Comparison of ENCODE assay signal across 8 cellular contexts in genomic region chr15:51536965-51537574, GRCh38.
A peak's percentile ranks its signal among the peaks of the same experiment; 100 is the strongest.
DNase-seq lines count a peak whose midpoint lies in the region; ATAC-seq and TF ChIP-seq lines count a peak whose summit lies in the region.

No MANE protein-coding gene starts in this region.

- H3K36me3 Mint-ChIP-seq in activated CD4-positive, alpha-beta memory T cell treated with anti-CD3 and anti-CD28 coated beads for 36 hours: peaks cover under 1% of the 10 kb centered on the region

- DNase-seq in Daoy (ENCODE audit: low read depth): peak; percentile 24
- no peak for DNase-seq in LNCaP clone FGC (ENCODE audit: low read depth)
- peak; percentile 10 for DNase-seq in cerebellar cortex (ENCODE audit: low spot score)
- no peak for DNase-seq in activated CD4-positive, alpha-beta memory T cell treated with anti-CD3 and anti-CD28 coated beads for 36 hours
- no peak for DNase-seq in dedifferentiated amniotic fluid mesenchymal stem cell (ENCODE audit: extremely low spot score)

- TF ChIP-seq RAD21 in neural cell (conservative IDR thresholded peaks at IDR 0.05): no peak

- H3K27me3 Mint-ChIP-seq in activated CD4-positive, alpha-beta memory T cell treated with anti-CD3 and anti-CD28 coated beads for 36 hours: no peaks in the 10 kb centered on the region

- no peak for TF ChIP-seq EP300 in neural cell (conservative IDR thresholded peaks at IDR 0.05; ENCODE audit: poor library complexity, severe bottlenecking)

- no peak overlapping the region for H2AFZ ChIP-seq in neural cell (ENCODE audit: low read depth, low read length)

- H3K4me3 Mint-ChIP-seq in activated CD4-positive, alpha-beta memory T cell treated with anti-CD3 and anti-CD28 coated beads for 36 hours: no peak overlapping the region

- no peak overlapping the region for H3K27ac ChIP-seq in neural cell (ENCODE audit: low read length)

- peaks cover 2% of the 10 kb centered on the region for H3K4me1 Mint-ChIP-seq in activated CD4-positive, alpha-beta memory T cell treated with anti-CD3 and anti-CD28 coated beads for 36 hours (ENCODE audit: low read depth)

- no peak overlapping the region for H3K27ac Mint-ChIP-seq in activated CD4-positive, alpha-beta memory T cell treated with anti-CD3 and anti-CD28 coated beads for 36 hours

- no peak overlapping the region for H3K4me2 ChIP-seq in neural cell (ENCODE audit: low read length)

- H3K9me3 Mint-ChIP-seq in activated CD4-positive, alpha-beta memory T cell treated with anti-CD3 and anti-CD28 coated beads for 36 hours: no peaks in the 10 kb centered on the region

- H3K4me3 ChIP-seq in LNCaP clone FGC (ENCODE audit: low read depth, low read length) (no peak overlapping the region), neural cell (ENCODE audit: low read length) (no peak overlapping the region)

- no peaks in the 10 kb centered on the region for H3K9me3 ChIP-seq in neural cell (ENCODE audit: low read length)

- TF ChIP-seq CTCF in LNCaP clone FGC (IDR thresholded peaks at IDR 0.05; ENCODE audit: control insufficient read depth, extremely low read depth, insufficient read depth) (peak; percentile 58), neural cell (IDR thresholded peaks at IDR 0.05; ENCODE audit: poor library complexity, severe bottlenecking) (peak; percentile 27)

- H3K36me3 ChIP-seq in neural cell (ENCODE audit: insufficient read depth, low read length): peaks cover 4% of the 10 kb centered on the region

- no peaks in the 10 kb centered on the region for H3K79me2 ChIP-seq in neural cell (replicated peaks; ENCODE audit: insufficient read depth, low read length)

- H3K9me2 ChIP-seq in neural cell (ENCODE audit: insufficient read depth, low read length): no peaks in the 10 kb centered on the region

- intact Hi-C loops in activated CD4-positive, alpha-beta memory T cell treated with anti-CD3 and anti-CD28 coated beads for 36 hours (cut with micrococcal nuclease): loop anchor here (1.0 kb wide), 1 partner anchor 239 kb away; no protein-coding TSS in a partner anchor

- POLR2A ChIA-PET in activated CD4-positive, alpha-beta memory T cell treated with anti-CD3 and anti-CD28 coated beads for 36 hours (lab: Charles Lee): no interaction called here

- H4K20me1 ChIP-seq in neural cell (ENCODE audit: insufficient read depth): no peaks in the 10 kb centered on the region

- no peaks in the 10 kb centered on the region for H3K27me3 ChIP-seq in neural cell (ENCODE audit: insufficient read depth, low read depth, low read length)

- H3F3A ChIP-seq in neural cell (ENCODE audit: insufficient read depth, low read length, poor library complexity, severe bottlenecking): no peaks in the 10 kb centered on the region

- CTCF ChIA-PET in activated CD4-positive, alpha-beta memory T cell treated with anti-CD3 and anti-CD28 coated beads for 36 hours (lab: Charles Lee): interaction anchor here (0.7 to 1.4 kb wide), 5 partner anchors 13 to 239 kb away, joined by 3 to 4 read pairs (median 3); partner anchors contain the start of gene DMXL2

- ATAC-seq in HG02973 (IDR thresholded peaks at IDR 0.05; ENCODE audit: unreplicated experiment) (no peak), HG03442 (IDR thresholded peaks at IDR 0.05; ENCODE audit: unreplicated experiment) (no peak)

- no peak overlapping the region for H3K9ac ChIP-seq in neural cell (ENCODE audit: low read length)

TF ChIP-seq in neural cell, 6 proteins besides CTCF, POLR2A, EP300 and RAD21:
- TF ChIP-seq MXI1 (conservative IDR thresholded peaks at IDR 0.05; ENCODE audit: poor library complexity, severe bottlenecking): no peak
- TF ChIP-seq REST (IDR thresholded peaks at IDR 0.05; ENCODE audit: borderline replicate concordance): no peak
- TF ChIP-seq POLR2AphosphoS5 (IDR thresholded peaks at IDR 0.05): no peak
- no peak for TF ChIP-seq EZH2 (IDR thresholded peaks at IDR 0.05; ENCODE audit: borderline replicate concordance, insufficient read depth, low read length, poor library complexity, severe bottlenecking)
- TF ChIP-seq TAF1 (IDR thresholded peaks at IDR 0.05; ENCODE audit: low read depth): no peak
- no peak for TF ChIP-seq SMC3 (conservative IDR thresholded peaks at IDR 0.05; ENCODE audit: poor library complexity)

Comparison
In these comparisons a context has a peak if more than half of its experiments do, and no peak if none do; other contexts are left out.
1. DNase-seq: peak in Daoy (single experiment) and cerebellar cortex (single experiment); none in LNCaP clone FGC (single experiment), activated CD4-positive, alpha-beta memory T cell treated with anti-CD3 and anti-CD28 coated beads for 36 hours (single experiment) and dedifferentiated amniotic fluid mesenchymal stem cell (single experiment).